7 cellular contexts compared by ENCODE assay signal in genomic region chr14:64550539-64551333, GRCh38. TPM values are rescaled to one million over a fixed set of nuclear protein-coding genes. Genes with fewer than 3 reads are reported as not detected.
A peak's percentile ranks its signal among the peaks of the same experiment; 100 is the strongest.
DNase-seq lines count a peak whose midpoint lies in the region; ATAC-seq and TF ChIP-seq lines count a peak whose summit lies in the region.

No MANE protein-coding gene starts in this region.

- H3K27me3 Mint-ChIP-seq in GM23338 (ENCODE audit: insufficient read depth, low read depth, poor library complexity) = peaks cover 10% of the 10 kb centered on the region
- H3K27me3 Mint-ChIP-seq in endodermal cell (ENCODE audit: insufficient read depth) = peaks cover 25% of the 10 kb centered on the region

- no peak overlapping the region for H2AK5ac ChIP-seq in neuronal stem cell (ENCODE audit: low read depth, low read length)

- H3K36me3 Mint-ChIP-seq in GM23338 (ENCODE audit: low read depth) (no peaks in the 10 kb centered on the region), endodermal cell (ENCODE audit: low read depth) (no peaks in the 10 kb centered on the region)

- DNase-seq in GM23338 (ENCODE audit: low spot score) (no peak), NCI-H2171 (lab: John Stamatoyannopoulos, UW) (peak; percentile 67), endodermal cell (no peak), neuronal stem cell (ENCODE audit: low spot score) (no peak), posterior vena cava (ENCODE audit: low spot score) (no peak), H4 (ENCODE audit: low spot score) (no peak)

- no peak overlapping the region for H3K27ac Mint-ChIP-seq in GM23338
- no peak overlapping the region for H3K27ac Mint-ChIP-seq in endodermal cell

- H2BK12ac ChIP-seq in neuronal stem cell (ENCODE audit: low read length) = no peak overlapping the region

- no peak overlapping the region for H3K23ac ChIP-seq in neuronal stem cell (ENCODE audit: low read depth, low read length, poor library complexity)

- H3K9me3 ChIP-seq in endodermal cell (ENCODE audit: control insufficient read depth, low read length) (no peaks in the 10 kb centered on the region), neuronal stem cell (replicated peaks in 1 of 2; ENCODE audit: control insufficient read depth in 2 of 2, insufficient read depth in 1 of 2, low read depth in 1 of 2, low read length in 2 of 2) (no peaks in the 10 kb centered on the region)

- H2BK15ac ChIP-seq in neuronal stem cell (ENCODE audit: low read length) = no peak overlapping the region

- H2BK120ac ChIP-seq in neuronal stem cell (ENCODE audit: low read depth, low read length) = no peak overlapping the region

- no peak overlapping the region for H4K8ac ChIP-seq in neuronal stem cell (ENCODE audit: low read depth, low read length)

- H3K4me2 ChIP-seq in GM23338 (peak overlapping the region; percentile 87), neuronal stem cell (ENCODE audit: insufficient read depth, low read length, poor library complexity, severe bottlenecking) (peak overlapping the region; percentile 67)

- ATAC-seq in GM23338 (no peak), GM19351 (IDR thresholded peaks at IDR 0.05; ENCODE audit: unreplicated experiment) (no peak)

- H3K4ac ChIP-seq in neuronal stem cell (ENCODE audit: low read length) = no peak overlapping the region

- no peaks in the 10 kb centered on the region for H3F3A ChIP-seq in GM23338 (replicated peaks; ENCODE audit: low read depth)

- H3K14ac ChIP-seq in neuronal stem cell (ENCODE audit: low read length) = no peak overlapping the region

- H3K18ac ChIP-seq in neuronal stem cell (ENCODE audit: low read length) = no peak overlapping the region

- no peak overlapping the region for H4K91ac ChIP-seq in neuronal stem cell (ENCODE audit: low read depth, low read length, poor library complexity)

- H3K9me2 ChIP-seq in GM23338 (ENCODE audit: insufficient read depth) = no peaks in the 10 kb centered on the region

- H3K4me1 Mint-ChIP-seq in GM23338 (peaks cover 17% of the 10 kb centered on the region), endodermal cell (peaks cover 7% of the 10 kb centered on the region)

- peaks cover 11% of the 10 kb centered on the region for H3K27me3 ChIP-seq in GM23338 (ENCODE audit: insufficient read depth)
- H3K27me3 ChIP-seq in endodermal cell (ENCODE audit: control insufficient read depth, insufficient read depth, low read length, poor library complexity, severe bottlenecking) = peaks cover 38% of the 10 kb centered on the region
- H3K27me3 ChIP-seq in neuronal stem cell (ENCODE audit: control insufficient read depth in 3 of 3, insufficient read depth in 3 of 3, low read depth in 1 of 3, low read length in 3 of 3) = peaks cover 0 to 40% (median 25%) of the 10 kb centered on the region in 3 experiments

- peaks cover 11% of the 10 kb centered on the region for H3K79me2 ChIP-seq in GM23338 (replicated peaks; ENCODE audit: insufficient read depth)

- peak overlapping the region; percentile 78; the same call in 1 of the 2 replicates for H2AFZ ChIP-seq in GM23338
- H2AFZ ChIP-seq in neuronal stem cell (ENCODE audit: low read length) = peak overlapping the region; percentile 82

- intact Hi-C loops in posterior vena cava (cut with DNase I) = loop anchor here in 1 of 2 donors (5.0 kb wide), 1 partner anchor 1367 kb away; no protein-coding TSS in a partner anchor

- H3K4me3 ChIP-seq in GM23338 (peak overlapping the region; percentile 61), endodermal cell (ENCODE audit: low read length) (peak overlapping the region; percentile 77), neuronal stem cell (ENCODE audit: low read length in 2 of 2) (peak overlapping the region in 1 of 2 donors; percentile 65)

- 74 to 75% methylated on average over 6 to 9 of the region's 9 CpGs for WGBS in endodermal cell (ENCODE audit: insufficient coverage in 1 of 2, insufficient read length in 1 of 2), 2 experiments
- no CpG with 5 or more reads among the region's 9 CpGs for WGBS in neuronal stem cell (ENCODE audit: extremely low coverage in 2 of 2, insufficient read length in 2 of 2, insufficient replicate concordance in 1 of 2), 2 donors

- TF ChIP-seq CTCF in GM23338 (conservative IDR thresholded peaks at IDR 0.05; ENCODE audit: low read depth in 2 of 2) (no peak), endodermal cell (conservative IDR thresholded peaks at IDR 0.05) (no peak)

- H2BK5ac ChIP-seq in neuronal stem cell (ENCODE audit: low read length) = no peak overlapping the region

- H3K9me3 Mint-ChIP-seq in GM23338 (no peaks in the 10 kb centered on the region), endodermal cell (no peaks in the 10 kb centered on the region)

- H3K9ac ChIP-seq in endodermal cell (ENCODE audit: extremely low read depth, low read length, poor library complexity, severe bottlenecking) = no peak overlapping the region
- H3K9ac ChIP-seq in neuronal stem cell (ENCODE audit: low read depth, low read length, poor library complexity) = no peak overlapping the region

- H3K4me1 ChIP-seq in GM23338 (ENCODE audit: insufficient read depth) = peaks cover 12% of the 10 kb centered on the region
- H3K4me1 ChIP-seq in endodermal cell (ENCODE audit: control insufficient read depth, insufficient read depth, low read length) = no peaks in the 10 kb centered on the region
- H3K4me1 ChIP-seq in neuronal stem cell (ENCODE audit: control insufficient read depth in 2 of 2, insufficient read depth in 1 of 2, low read depth in 1 of 2, low read length in 2 of 2) = peaks cover 0 to 3% of the 10 kb centered on the region in 2 donors

- peak overlapping the region; percentile 64 for H3K4me3 Mint-ChIP-seq in GM23338
- H3K4me3 Mint-ChIP-seq in endodermal cell = peak overlapping the region; percentile 51

- H3K36me3 ChIP-seq in GM23338 (ENCODE audit: insufficient read depth) = no peaks in the 10 kb centered on the region
- no peaks in the 10 kb centered on the region for H3K36me3 ChIP-seq in endodermal cell (ENCODE audit: control insufficient read depth, insufficient read depth, low read length)
- H3K36me3 ChIP-seq in neuronal stem cell (replicated peaks in 1 of 2; ENCODE audit: control insufficient read depth in 2 of 2, insufficient read depth in 2 of 2, low read length in 2 of 2) = no peaks in the 10 kb centered on the region

- H3K27ac ChIP-seq in GM23338 (ENCODE audit: low read depth) = no peak overlapping the region
- H3K27ac ChIP-seq in endodermal cell (ENCODE audit: low read depth, low read length) = no peak overlapping the region
- H3K27ac ChIP-seq in neuronal stem cell (replicated peaks; ENCODE audit: low read length) = no peak overlapping the region

- no peaks in the 10 kb centered on the region for H3K79me1 ChIP-seq in neuronal stem cell (ENCODE audit: low read depth, low read length)

- no peaks in the 10 kb centered on the region for H4K20me1 ChIP-seq in GM23338 (replicated peaks; ENCODE audit: insufficient read depth)

RNA-seq across cellular contexts. Expression of gene PPP1R36, which starts 1.0 kb away (rescaled TPM):
- 0.42 TPM in 1 of 2 replicates, not detected in the other for total RNA-seq in GM23338 (2014; rRNA removed; shearing (Covaris generic))
- polyA plus RNA-seq in GM23338 (2016; fragmentation: Nextera tagmentation; extraction: Ambion mirVana) = 0.45 and 1.4 TPM in 2 replicates
- total RNA-seq in endodermal cell (1 to 10 TPM in 1 of 2 donors, under 1 TPM in 1; 0.24 to 1.2 TPM), posterior vena cava (under 1 TPM; 0.62 to 0.65 TPM)
- polyA plus RNA-seq in endodermal cell (2013, experiment 1 of 2) = 0.14 TPM
- 0.58 TPM for polyA plus RNA-seq in endodermal cell (2013, experiment 2 of 2)
- 0.11 TPM for polyA plus RNA-seq in neuronal stem cell (2013, experiment 1 of 2)
- 0.11 TPM for polyA plus RNA-seq in neuronal stem cell (2013, experiment 2 of 2)
- total RNA-seq in H4 (2014; rRNA removed; shearing (Covaris generic)) = 0.64 TPM in 1 of 2 replicates, not detected in the other

RNA-seq across cellular contexts. Expression of gene HSPA2, which starts 10.2 kb away (rescaled TPM):
- total RNA-seq in GM23338 (2014; rRNA removed; shearing (Covaris generic)) = 114 and 130 TPM in 2 replicates
- 86.1 and 88.5 TPM in 2 replicates for polyA plus RNA-seq in GM23338 (2016; fragmentation: Nextera tagmentation; extraction: Ambion mirVana)
- 10 to 100 TPM in 1 of 2 donors, 1 to 10 TPM in 1; 7.9 to 12.9 TPM for total RNA-seq in endodermal cell
- 13.9 TPM for polyA plus RNA-seq in endodermal cell (2013, experiment 1 of 2)
- polyA plus RNA-seq in endodermal cell (2013, experiment 2 of 2) = 12.8 TPM
- 3.5 TPM for polyA plus RNA-seq in neuronal stem cell (2013, experiment 1 of 2)
- 3.5 TPM for polyA plus RNA-seq in neuronal stem cell (2013, experiment 2 of 2)
- total RNA-seq in posterior vena cava = 10 to 100 TPM; 32.7 to 49.0 TPM
- total RNA-seq in H4 (2014; rRNA removed; shearing (Covaris generic)) = 3.7 and 3.8 TPM in 2 replicates

RNA-seq across cellular contexts. Expression of gene ZBTB1, which starts 46.2 kb away (rescaled TPM):
- 32.5 and 33.0 TPM in 2 replicates for total RNA-seq in GM23338 (2014; rRNA removed; shearing (Covaris generic))
- polyA plus RNA-seq in GM23338 (2016; fragmentation: Nextera tagmentation; extraction: Ambion mirVana) = 10.3 and 11.2 TPM in 2 replicates
- total RNA-seq in endodermal cell (10 to 100 TPM; 31.0 to 32.4 TPM), posterior vena cava (10 to 100 TPM; 34.7 to 34.8 TPM)
- polyA plus RNA-seq in endodermal cell (2013, experiment 1 of 2) = 24.3 TPM
- polyA plus RNA-seq in endodermal cell (2013, experiment 2 of 2) = 23.0 TPM
- polyA plus RNA-seq in neuronal stem cell (2013, experiment 1 of 2) = 16.0 TPM
- 15.1 TPM for polyA plus RNA-seq in neuronal stem cell (2013, experiment 2 of 2)
- total RNA-seq in H4 (2014; rRNA removed; shearing (Covaris generic)) = 32.6 and 34.7 TPM in 2 replicates

RNA-seq across cellular contexts. Expression of gene ZBTB25, which starts 47.1 kb away (rescaled TPM):
- 8.0 and 8.9 TPM in 2 replicates for total RNA-seq in GM23338 (2014; rRNA removed; shearing (Covaris generic))
- polyA plus RNA-seq in GM23338 (2016; fragmentation: Nextera tagmentation; extraction: Ambion mirVana) = 4.1 and 5.8 TPM in 2 replicates
- 10 to 100 TPM; 14.0 to 17.0 TPM for total RNA-seq in endodermal cell
- polyA plus RNA-seq in endodermal cell (2013, experiment 1 of 2) = 9.0 TPM
- 8.7 TPM for polyA plus RNA-seq in endodermal cell (2013, experiment 2 of 2)
- 6.9 TPM for polyA plus RNA-seq in neuronal stem cell (2013, experiment 1 of 2)
- 6.2 TPM for polyA plus RNA-seq in neuronal stem cell (2013, experiment 2 of 2)
- total RNA-seq in posterior vena cava = 10 to 100 TPM; 13.3 to 14.1 TPM
- 2.3 and 2.6 TPM in 2 replicates for total RNA-seq in H4 (2014; rRNA removed; shearing (Covaris generic))
